ENCODE assay signal across 9 cellular contexts in genomic region chr15:34436126-34436955, GRCh38. TPM values are rescaled to one million over a fixed set of nuclear protein-coding genes. Genes with fewer than 3 reads are reported as not detected.
DNase-seq lines count a peak whose midpoint lies in the region; ATAC-seq and TF ChIP-seq lines count a peak whose summit lies in the region.
"Had no signal": no experiment of that assay in that cellular context is flagged by ENCODE, and none has a peak within 500 bp of the region (broad histone marks: within the 10 kb centered on the region; RNA-seq: fewer than 3 reads in every experiment).

No MANE protein-coding gene starts in this region.

- no peak overlapping the region for H2BK5ac ChIP-seq in H9 (ENCODE audit: insufficient read length, low read length)

- no peak overlapping the region for H3K9ac ChIP-seq in H9 (ENCODE audit: extremely low read depth, insufficient read length, low read length)
- H3K9ac ChIP-seq: KMS-11 had no signal

- peaks cover 5 to 11% of the 10 kb centered on the region in 2 experiments; a peak in 3 of 4 replicates for H3K4me1 Mint-ChIP-seq in H9
- H3K4me1 Mint-ChIP-seq in T-helper 1 cell treated with Interleukin-12 subunit alpha and Interleukin-12 subunit beta and Interleukin-4 antibody, amounts not matched to agents 30 μg/mL and 1 μg/mL, for 36 hours (ENCODE audit: low read depth) = peaks cover 29% of the 10 kb centered on the region
- H3K4me1 Mint-ChIP-seq in endothelial cell (ENCODE audit: unreplicated experiment) = peaks cover 12% of the 10 kb centered on the region
- H3K4me1 Mint-ChIP-seq in natural killer cell treated with Interleukin-12 subunit alpha and Interleukin-12 subunit beta and Interleukin-15 and Interleukin-18, amount 100 ng/mL, for 72 hours (ENCODE audit: low read depth in 2 of 2) = peaks cover 24 to 28% of the 10 kb centered on the region in 2 donors

- H3K79me1 ChIP-seq in H9 (ENCODE audit: insufficient read depth, low read depth, low read length, poor library complexity, severe bottlenecking) = no peaks in the 10 kb centered on the region

- H4K8ac ChIP-seq in H9 (replicated peaks; ENCODE audit: insufficient read length, low read depth, low read length) = no peak overlapping the region

- no peak overlapping the region for H3K4ac ChIP-seq in H9 (ENCODE audit: low read depth, low read length)

- ATAC-seq in natural killer cell treated with Interleukin-12 subunit alpha and Interleukin-12 subunit beta and Interleukin-15 and Interleukin-18, amount 100 ng/mL, for 72 hours = peak; percentile 43 to 47

- no peaks in the 10 kb centered on the region for H3K4me1 ChIP-seq in H9 (ENCODE audit: insufficient read depth, low read length)

- no peaks in the 10 kb centered on the region for H4K20me1 ChIP-seq in H9 (ENCODE audit: control insufficient read depth, insufficient read depth, insufficient read length)

- H2BK12ac ChIP-seq in H9 (ENCODE audit: insufficient read length, low read depth, low read length) = no peak overlapping the region

- peaks cover 3% of the 10 kb centered on the region in 2 experiments; a peak in 2 of 5 replicates for H3K9me3 Mint-ChIP-seq in H9
- H3K9me3 Mint-ChIP-seq in T-helper 1 cell treated with Interleukin-12 subunit alpha and Interleukin-12 subunit beta and Interleukin-4 antibody, amounts not matched to agents 30 μg/mL and 1 μg/mL, for 36 hours = no peaks in the 10 kb centered on the region
- no peaks in the 10 kb centered on the region for H3K9me3 Mint-ChIP-seq in endothelial cell (ENCODE audit: unreplicated experiment)
- H3K9me3 Mint-ChIP-seq in natural killer cell treated with Interleukin-12 subunit alpha and Interleukin-12 subunit beta and Interleukin-15 and Interleukin-18, amount 100 ng/mL, for 72 hours = no peaks in the 10 kb centered on the region

- H3K4me3 Mint-ChIP-seq in H9 (peak overlapping the region; percentile 72 to 82), endothelial cell (ENCODE audit: unreplicated experiment) (peak overlapping the region; percentile 85)
- H3K4me3 Mint-ChIP-seq in T-helper 1 cell treated with Interleukin-12 subunit alpha and Interleukin-12 subunit beta and Interleukin-4 antibody, amounts not matched to agents 30 μg/mL and 1 μg/mL, for 36 hours = peak overlapping the region; percentile 86
- peak overlapping the region; percentile 86 for H3K4me3 Mint-ChIP-seq in natural killer cell treated with Interleukin-12 subunit alpha and Interleukin-12 subunit beta and Interleukin-15 and Interleukin-18, amount 100 ng/mL, for 72 hours

- no peak overlapping the region for H2BK120ac ChIP-seq in H9 (ENCODE audit: low read depth, low read length, poor library complexity, severe bottlenecking)

- no peak overlapping the region for H2BK20ac ChIP-seq in H9 (ENCODE audit: low read depth, low read length, poor library complexity, severe bottlenecking)

- no peak overlapping the region for H3K27ac ChIP-seq in H9 (ENCODE audit: insufficient read length, low read depth, low read length)
- H3K27ac ChIP-seq: KMS-11 had no signal

- no peak overlapping the region for H3K56ac ChIP-seq in H9 (ENCODE audit: insufficient read length, low read depth, low read length)

- peak overlapping the region; percentile 36 for H3K4me2 ChIP-seq in H9 (ENCODE audit: insufficient read depth, insufficient read length, low read length)
- H3K4me2 ChIP-seq: KMS-11 had no signal

- H3K14ac ChIP-seq in H9 (ENCODE audit: insufficient read depth, low read length) = no peak overlapping the region

- no peak overlapping the region for H4K91ac ChIP-seq in H9 (ENCODE audit: insufficient read length, low read depth, low read length)

- TF ChIP-seq CTCF in H9 (conservative IDR thresholded peaks at IDR 0.05) (no peak), endothelial cell (IDR thresholded peaks at IDR 0.05; ENCODE audit: unreplicated experiment) (no peak)

- H3K36me3 Mint-ChIP-seq in H9 (ENCODE audit: insufficient read depth in 1 of 3, low read depth in 3 of 3) (peaks cover 2 to 32% (median 29%) of the 10 kb centered on the region in 3 experiments; a peak in 6 of 7 replicates), endothelial cell (ENCODE audit: low read depth, unreplicated experiment) (peaks cover 29% of the 10 kb centered on the region)
- H3K36me3 Mint-ChIP-seq in T-helper 1 cell treated with Interleukin-12 subunit alpha and Interleukin-12 subunit beta and Interleukin-4 antibody, amounts not matched to agents 30 μg/mL and 1 μg/mL, for 36 hours (ENCODE audit: low read depth) = peaks cover 30% of the 10 kb centered on the region
- peaks cover 16% of the 10 kb centered on the region for H3K36me3 Mint-ChIP-seq in natural killer cell treated with Interleukin-12 subunit alpha and Interleukin-12 subunit beta and Interleukin-15 and Interleukin-18, amount 100 ng/mL, for 72 hours

- no peaks in the 10 kb centered on the region; the same call in 1 of the 2 replicates for H3K27me3 ChIP-seq in H9 (ENCODE audit: insufficient read depth, low read length)

- no peak overlapping the region for H3T11ph ChIP-seq in H9 (ENCODE audit: low read length)

- DNase-seq in EL (peak; percentile 13), H9 (peak; percentile 28), endothelial cell (ENCODE audit: low spot score) (no peak), UCSD-AML1 (lab: John Stamatoyannopoulos, UW; ENCODE audit: unreplicated experiment) (no peak), A172 (ENCODE audit: low spot score) (no peak), NCI-H2107 (lab: John Stamatoyannopoulos, UW) (no peak)
- no peak for DNase-seq in natural killer cell treated with Interleukin-12 subunit alpha and Interleukin-12 subunit beta and Interleukin-15 and Interleukin-18, amount 100 ng/mL, for 72 hours (ENCODE audit: low spot score)

- no peak overlapping the region for H3K18ac ChIP-seq in H9 (ENCODE audit: insufficient read length, low read depth, low read length)

- no peak overlapping the region for H4K5ac ChIP-seq in H9 (ENCODE audit: insufficient read length, low read depth, low read length)

- no peak overlapping the region for H2BK15ac ChIP-seq in H9 (ENCODE audit: low read depth, low read length)

- H3K27ac Mint-ChIP-seq in H9 (no peak overlapping the region; a peak in 1 of 7 replicates), endothelial cell (ENCODE audit: unreplicated experiment) (no peak overlapping the region)
- peak overlapping the region; percentile 80 for H3K27ac Mint-ChIP-seq in T-helper 1 cell treated with Interleukin-12 subunit alpha and Interleukin-12 subunit beta and Interleukin-4 antibody, amounts not matched to agents 30 μg/mL and 1 μg/mL, for 36 hours
- peak overlapping the region; percentile 64 to 68 for H3K27ac Mint-ChIP-seq in natural killer cell treated with Interleukin-12 subunit alpha and Interleukin-12 subunit beta and Interleukin-15 and Interleukin-18, amount 100 ng/mL, for 72 hours

- no peak overlapping the region for H2AFZ ChIP-seq in H9 (ENCODE audit: low read length)

- no peaks in the 10 kb centered on the region for H3K9me3 ChIP-seq in H9 (ENCODE audit: control insufficient read depth, low read depth, low read length)

- H3K27me3 Mint-ChIP-seq in H9 (ENCODE audit: low read depth) (peaks cover 39% of the 10 kb centered on the region), endothelial cell (ENCODE audit: unreplicated experiment) (peaks cover 11% of the 10 kb centered on the region)
- peaks cover 8% of the 10 kb centered on the region for H3K27me3 Mint-ChIP-seq in T-helper 1 cell treated with Interleukin-12 subunit alpha and Interleukin-12 subunit beta and Interleukin-4 antibody, amounts not matched to agents 30 μg/mL and 1 μg/mL, for 36 hours (ENCODE audit: low read depth)
- peaks cover 0 to 11% of the 10 kb centered on the region in 2 donors for H3K27me3 Mint-ChIP-seq in natural killer cell treated with Interleukin-12 subunit alpha and Interleukin-12 subunit beta and Interleukin-15 and Interleukin-18, amount 100 ng/mL, for 72 hours

- H3K23ac ChIP-seq in H9 (ENCODE audit: insufficient read length, low read depth, low read length) = no peak overlapping the region

- no peak overlapping the region for H2AK5ac ChIP-seq in H9 (ENCODE audit: insufficient read length, low read length)

- H3K79me2 ChIP-seq in H9 (ENCODE audit: insufficient read depth, low read length) = no peaks in the 10 kb centered on the region

- no CpG with 5 or more reads among the region's 31 CpGs for WGBS in H9 (ENCODE audit: extremely low coverage, insufficient read length, low lambda C conversion rate)

- peaks cover 3% of the 10 kb centered on the region for H3K23me2 ChIP-seq in H9 (ENCODE audit: insufficient read length, low read depth, low read length, poor library complexity, severe bottlenecking)

RNA-seq across cellular contexts. Expression of gene GOLGA8A, which starts 1.3 kb away (rescaled TPM):
- total RNA-seq in H9 (2021) (56.3 and 58.8 TPM in 2 replicates), endothelial cell (ENCODE audit: unreplicated experiment) (46.0 TPM)
- 100 to 1,000 TPM; 228 to 360 TPM for total RNA-seq in natural killer cell treated with Interleukin-12 subunit alpha and Interleukin-12 subunit beta and Interleukin-15 and Interleukin-18, amount 100 ng/mL, for 72 hours
- 6.7 and 8.1 TPM in 2 replicates for total RNA-seq in A172 (2014; rRNA removed; shearing (Covaris generic))

Comparison
In these comparisons a context has a peak if more than half of its experiments do, and no peak if none do; other contexts are left out.
1. DNase-seq: peak in EL (single experiment) and H9 (single experiment); none in endothelial cell (single experiment), natural killer cell treated with Interleukin-12 subunit alpha and Interleukin-12 subunit beta and Interleukin-15 and Interleukin-18, amount 100 ng/mL, for 72 hours (single experiment), UCSD-AML1 (single experiment), A172 (single experiment) and NCI-H2107 (single experiment).
2. H3K27ac Mint-ChIP-seq: peak in T-helper 1 cell treated with Interleukin-12 subunit alpha and Interleukin-12 subunit beta and Interleukin-4 antibody, amounts not matched to agents 30 μg/mL and 1 μg/mL, for 36 hours (single experiment) and natural killer cell treated with Interleukin-12 subunit alpha and Interleukin-12 subunit beta and Interleukin-15 and Interleukin-18, amount 100 ng/mL, for 72 hours (2 of 2); none in H9 (0 of 3) and endothelial cell (single experiment).
3. Peak in every context shown above with its lines, with median percentiles within 50 percentile points of each other: H3K4me3 Mint-ChIP-seq.